2 cellular contexts compared by ENCODE assay signal in the genomic region with DNA sequence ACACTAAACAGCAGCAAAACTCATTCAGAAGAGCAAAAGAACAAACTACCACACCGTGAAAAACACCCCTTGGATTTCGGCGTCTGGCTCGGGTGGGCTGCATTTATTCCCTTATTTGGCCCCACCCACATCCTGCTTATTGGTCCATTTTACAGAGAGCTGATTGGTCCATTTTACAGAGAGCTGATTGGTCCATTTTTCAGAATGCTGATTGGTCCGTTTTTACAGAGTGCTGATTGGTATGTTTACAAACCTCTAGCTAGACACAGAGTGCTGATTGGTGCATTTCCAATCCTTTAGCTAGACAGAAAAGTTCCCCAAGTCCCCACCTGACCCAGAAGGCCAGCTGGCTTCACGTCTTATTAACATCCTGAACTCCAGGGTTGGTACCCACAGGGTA.
TF ChIP-seq lines count a peak whose summit lies in the region.

No MANE protein-coding gene starts in this region.

TF ChIP-seq in WTC11, 78 proteins besides CTCF, POLR2A, EP300 and RAD21:
- 0 out of 2 replicates have a peak, but pooled peaks have one; percentile 20 for TF ChIP-seq NFYB (CRISPR knock-in tag; conservative IDR thresholded peaks at IDR 0.05; ENCODE audit: low read depth)

TF ChIP-seq in K562, 482 proteins besides CTCF, POLR2A, EP300 and RAD21:
- TF ChIP-seq FOS (IDR thresholded peaks at IDR 0.05; ENCODE audit: extremely low read depth, insufficient read length) (peak; percentile 4), MAFG (tag; conservative IDR thresholded peaks at IDR 0.05) (0 out of 2 replicates have a peak, but pooled peaks have one; percentile 8), ZNF316 (IDR thresholded peaks at IDR 0.05) (peak; percentile 74), NFYB (IDR thresholded peaks at IDR 0.05; ENCODE audit: extremely low read depth, insufficient read length) (peak; percentile 74)
TF ChIP-seq in K562: peak in this region for 4; not testable (repeated sequence) for 478.
